ENCODE assay signal across 8 cellular contexts in genomic region chr4:56468097-56468422, GRCh38. TPM values are rescaled to one million over a fixed set of nuclear protein-coding genes. Genes with fewer than 3 reads are reported as not detected.
A peak's percentile ranks its signal among the peaks of the same experiment; 100 is the strongest.
DNase-seq lines count a peak whose midpoint lies in the region; ATAC-seq, FAIRE-seq and TF ChIP-seq lines count a peak whose summit lies in the region.

No MANE protein-coding gene starts in this region.

- peaks cover 7% of the 10 kb centered on the region for H3K36me3 ChIP-seq in bronchial epithelial cell (ENCODE audit: control insufficient read depth, insufficient read depth, low read length)

- in situ Hi-C loops in Caki2 (cut with HindIII; ENCODE audit: low pct_unique_long_range_greater_than_20kb, low sequenced_read_pairs): no loop called here

- no peak for TF ChIP-seq CTCF in bronchial epithelial cell (IDR thresholded peaks at IDR 0.05; ENCODE audit: insufficient read depth, low read length, severe bottlenecking)

- peak; percentile 39 for DNase-seq in Caki2 (ENCODE audit: low read depth)
- DNase-seq in RKO (ENCODE audit: low spot score): peak; percentile 67
- peak; percentile 61 for DNase-seq in bronchial epithelial cell (ENCODE audit: low read depth)
- DNase-seq in kidney tubule cell (ENCODE audit: low spot score): peak; percentile 65
- peak; percentile 50 for DNase-seq in stimulated activated CD8-positive, alpha-beta memory T cell treated with anti-CD3 and anti-CD28 coated beads, Interleukin-4, amount 100 ng/mL, for 48 hours
- DNase-seq in NK-92 (lab: John Stamatoyannopoulos, UW; ENCODE audit: unreplicated experiment): no peak

- ATAC-seq in GM18909 (IDR thresholded peaks at IDR 0.05; ENCODE audit: poor library complexity, unreplicated experiment) (peak; percentile 55), HG03097 (IDR thresholded peaks at IDR 0.05; ENCODE audit: low FRiP score, unreplicated experiment) (peak; percentile 45)

- no peak for FAIRE-seq in bronchial epithelial cell (lab: Jason Lieb, UNC)

- peak overlapping the region; percentile 95 for H3K4me3 ChIP-seq in bronchial epithelial cell (ENCODE audit: low read depth, low read length)

- no peaks in the 10 kb centered on the region for H3K27me3 ChIP-seq in bronchial epithelial cell (ENCODE audit: control insufficient read depth, insufficient read depth, low read length)

RNA-seq across cellular contexts. Expression of gene SRP72, which starts 0.6 kb away (rescaled TPM):
- 14.5 and 18.3 TPM in 2 replicates for total RNA-seq in Caki2 (2014; rRNA removed; shearing (Covaris generic); ENCODE audit: low replicate concordance)
- 73.7 and 107 TPM in 2 replicates for total RNA-seq in bronchial epithelial cell

RNA-seq across cellular contexts. Expression of gene PAICS, which starts 32.0 kb away (rescaled TPM):
- 65.4 and 88.6 TPM in 2 replicates for total RNA-seq in Caki2 (2014; rRNA removed; shearing (Covaris generic); ENCODE audit: low replicate concordance)
- total RNA-seq in bronchial epithelial cell: 19.5 and 29.7 TPM in 2 replicates

RNA-seq across cellular contexts. Expression of gene PPAT, which starts 32.6 kb away (rescaled TPM):
- 10.7 and 14.9 TPM in 2 replicates for total RNA-seq in Caki2 (2014; rRNA removed; shearing (Covaris generic); ENCODE audit: low replicate concordance)
- total RNA-seq in bronchial epithelial cell: 17.4 and 33.2 TPM in 2 replicates

RNA-seq across cellular contexts. Expression of gene ARL9, which starts 37.5 kb away (rescaled TPM):
- total RNA-seq in Caki2 (2014; rRNA removed; shearing (Covaris generic); ENCODE audit: low replicate concordance): not detected in 2 replicates
- total RNA-seq in bronchial epithelial cell: under 0.01 TPM in 2 replicates
